8 cellular contexts compared by ENCODE assay signal in the genomic region with DNA sequence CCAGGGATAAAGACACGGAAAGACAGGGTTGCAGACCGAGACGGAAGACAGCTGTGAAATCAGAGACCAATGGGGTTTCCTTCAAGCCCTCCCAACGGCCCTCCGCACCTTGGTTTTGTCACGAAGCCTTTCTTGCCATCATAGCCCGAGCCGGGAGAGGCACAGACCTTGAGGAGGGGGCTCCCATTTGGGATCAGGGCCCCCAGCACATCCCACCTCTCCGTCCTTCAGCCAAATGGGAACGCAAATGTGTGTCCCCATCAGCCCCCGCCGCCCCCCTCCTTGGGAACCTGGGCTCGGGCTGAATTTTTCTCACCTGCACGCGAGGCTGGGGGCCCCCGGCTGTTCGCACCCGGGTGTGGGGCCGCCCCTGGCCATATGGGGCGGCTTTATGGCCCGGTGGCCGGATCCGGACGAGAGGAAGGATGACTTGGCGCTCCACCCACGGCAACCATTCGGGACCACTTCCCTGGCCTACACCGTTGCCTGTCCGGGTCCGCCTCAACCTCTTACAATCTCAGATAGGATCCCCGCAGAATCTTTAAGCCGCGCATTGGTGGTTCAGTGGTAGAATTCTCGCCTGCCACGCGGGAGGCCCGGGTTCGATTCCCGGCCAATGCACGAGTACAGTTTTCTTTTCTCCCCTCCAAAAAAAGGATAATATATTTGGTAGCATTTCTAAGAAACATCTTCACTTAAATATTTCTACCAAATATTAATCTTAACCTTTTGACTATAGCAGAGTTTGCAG. TPM values are rescaled to one million over a fixed set of nuclear protein-coding genes. Genes with fewer than 3 reads are reported as not detected.
DNase-seq lines count a peak whose midpoint lies in the region; ATAC-seq and FAIRE-seq lines count a peak whose summit lies in the region.

No MANE protein-coding gene starts in this region.

- H3K4me1 ChIP-seq in neuronal stem cell (ENCODE audit: control insufficient read depth in 2 of 2, insufficient read depth in 1 of 2, low read depth in 1 of 2, low read length in 2 of 2) (peaks cover 19 to 28% of the 10 kb centered on the region in 2 donors), subcutaneous abdominal adipose tissue (ENCODE audit: control insufficient read depth in 5 of 5, insufficient read depth in 5 of 5, low read length in 5 of 5) (peaks cover 11 to 70% (median 66%) of the 10 kb centered on the region in 5 donors)

- H3K18ac ChIP-seq in neuronal stem cell (ENCODE audit: low read length), result no peak overlapping the region

- no peak overlapping the region for H3K23ac ChIP-seq in neuronal stem cell (ENCODE audit: low read depth, low read length, poor library complexity)

- H3K27me3 ChIP-seq in neuronal stem cell (ENCODE audit: control insufficient read depth in 3 of 3, insufficient read depth in 3 of 3, low read depth in 1 of 3, low read length in 3 of 3) (peaks cover 14 to 49% (median 28%) of the 10 kb centered on the region in 3 experiments), subcutaneous abdominal adipose tissue (ENCODE audit: control insufficient read depth in 5 of 5, insufficient read depth in 4 of 5, low read length in 5 of 5) (peaks cover 20 to 41% (median 26%) of the 10 kb centered on the region in 5 donors)

- H2AK5ac ChIP-seq in neuronal stem cell (ENCODE audit: low read depth, low read length), result no peak overlapping the region

- H2BK120ac ChIP-seq in neuronal stem cell (ENCODE audit: low read depth, low read length), result no peak overlapping the region

- H3K79me1 ChIP-seq in neuronal stem cell (ENCODE audit: low read depth, low read length), result no peaks in the 10 kb centered on the region

- H3K9me3 ChIP-seq in neuronal stem cell (replicated peaks in 1 of 2; ENCODE audit: control insufficient read depth in 2 of 2, insufficient read depth in 1 of 2, low read depth in 1 of 2, low read length in 2 of 2) (no peaks in the 10 kb centered on the region), subcutaneous abdominal adipose tissue (ENCODE audit: control insufficient read depth in 5 of 5, low read length in 5 of 5) (no peaks in the 10 kb centered on the region)

- H2AFZ ChIP-seq in neuronal stem cell (ENCODE audit: low read length), result peak overlapping the region; percentile 93

- DNase-seq in COLO829 (ENCODE audit: low spot score) (peak; percentile 76), HTR-8/SVneo (ENCODE audit: insufficient read length, low spot score) (peak; percentile 82), SHP77 treated with DMSO at 0.1 percent for 48 hours (lab: John Stamatoyannopoulos, UW) (peak; percentile 80), activated gamma-delta T cell (lab: John Stamatoyannopoulos, UW) (peak; percentile 33), frontal cortex (ENCODE audit: low spot score in 2 of 2) (peak; percentile 82 to 88), neuronal stem cell (ENCODE audit: low spot score) (peak; percentile 91)

- no peak overlapping the region for H3K14ac ChIP-seq in neuronal stem cell (ENCODE audit: low read length)

- H4K91ac ChIP-seq in neuronal stem cell (ENCODE audit: low read depth, low read length, poor library complexity), result no peak overlapping the region

- H3K4ac ChIP-seq in neuronal stem cell (ENCODE audit: low read length), result no peak overlapping the region

- FAIRE-seq in HTR-8/SVneo (lab: Jason Lieb, UNC) (no peak), frontal cortex (lab: Jason Lieb, UNC) (no peak)

- no peak overlapping the region for H2BK15ac ChIP-seq in neuronal stem cell (ENCODE audit: low read length)

- H3K36me3 ChIP-seq in neuronal stem cell (replicated peaks in 1 of 2; ENCODE audit: control insufficient read depth in 2 of 2, insufficient read depth in 2 of 2, low read length in 2 of 2), result no peaks in the 10 kb centered on the region
- H3K36me3 ChIP-seq in subcutaneous abdominal adipose tissue (ENCODE audit: control insufficient read depth in 5 of 5, insufficient read depth in 5 of 5, low read length in 5 of 5), result no peaks in the 10 kb centered on the region

- ATAC-seq in HG03175 (IDR thresholded peaks at IDR 0.05; ENCODE audit: unreplicated experiment), result no peak

- H2BK12ac ChIP-seq in neuronal stem cell (ENCODE audit: low read length), result no peak overlapping the region

- peak overlapping the region; percentile 99 for H3K4me2 ChIP-seq in neuronal stem cell (ENCODE audit: insufficient read depth, low read length, poor library complexity, severe bottlenecking)

- H3K9ac ChIP-seq in neuronal stem cell (ENCODE audit: low read depth, low read length, poor library complexity), result peak overlapping the region; percentile 52
- peak overlapping the region in 3 of 5 donors; percentile 34 to 83 (median 57) for H3K9ac ChIP-seq in subcutaneous abdominal adipose tissue (ENCODE audit: low read length in 5 of 5)

- H3K27ac ChIP-seq in neuronal stem cell (replicated peaks; ENCODE audit: low read length), result no peak overlapping the region
- no peak overlapping the region for H3K27ac ChIP-seq in subcutaneous abdominal adipose tissue (ENCODE audit: low read depth, low read length)

- no peak overlapping the region for H4K8ac ChIP-seq in neuronal stem cell (ENCODE audit: low read depth, low read length)

- no peak overlapping the region for H2BK5ac ChIP-seq in neuronal stem cell (ENCODE audit: low read length)

- H3K4me3 ChIP-seq in neuronal stem cell (ENCODE audit: low read length in 2 of 2) (peak overlapping the region; percentile 67 to 84), subcutaneous abdominal adipose tissue (ENCODE audit: low read depth in 1 of 5, low read length in 5 of 5) (peak overlapping the region in 4 of 5 donors; percentile 76 to 94 (median 84))

- no CpG with 5 or more reads among the region's 40 CpGs for WGBS in neuronal stem cell (ENCODE audit: extremely low coverage in 2 of 2, insufficient read length in 2 of 2, insufficient replicate concordance in 1 of 2), 2 donors

RNA-seq across cellular contexts. Expression of gene HES7, which starts 1.5 kb away (rescaled TPM):
- 1.2 TPM for total RNA-seq in frontal cortex
- 5.8 TPM for polyA plus RNA-seq in neuronal stem cell (2013, experiment 1 of 2)
- polyA plus RNA-seq in neuronal stem cell (2013, experiment 2 of 2), result 4.2 TPM

RNA-seq across cellular contexts. Expression of gene ALOXE3, which starts 7.1 kb away (rescaled TPM):
- total RNA-seq in frontal cortex, result 0.82 TPM
- polyA plus RNA-seq in neuronal stem cell (2013, experiment 1 of 2), result 0.07 TPM
- 0.11 TPM for polyA plus RNA-seq in neuronal stem cell (2013, experiment 2 of 2)

RNA-seq across cellular contexts. Expression of gene PER1, which starts 26.8 kb away (rescaled TPM):
- total RNA-seq in frontal cortex, result 6.5 TPM
- 17.0 TPM for polyA plus RNA-seq in neuronal stem cell (2013, experiment 1 of 2)
- polyA plus RNA-seq in neuronal stem cell (2013, experiment 2 of 2), result 18.7 TPM

RNA-seq across cellular contexts. Expression of gene VAMP2, which starts 37.4 kb away (rescaled TPM):
- 23.6 TPM for total RNA-seq in frontal cortex
- polyA plus RNA-seq in neuronal stem cell (2013, experiment 1 of 2), result 47.3 TPM
- 45.3 TPM for polyA plus RNA-seq in neuronal stem cell (2013, experiment 2 of 2)

RNA-seq across cellular contexts. Expression of gene ALOX12B, which starts 37.9 kb away (rescaled TPM):
- not detected for total RNA-seq in frontal cortex
- polyA plus RNA-seq in neuronal stem cell (2013, experiment 1 of 2), result 0.33 TPM
- 0.29 TPM for polyA plus RNA-seq in neuronal stem cell (2013, experiment 2 of 2)

Comparison
In these comparisons a context has a peak if more than half of its experiments do, and no peak if none do; other contexts are left out.
1. DNase-seq: peak in every context shown above with its lines; median percentile 91 in neuronal stem cell; 85 in frontal cortex; 82 in HTR-8/SVneo; 80 in SHP77 treated with DMSO at 0.1 percent for 48 hours; 76 in COLO829; 33 in activated gamma-delta T cell.